In genomic region chr15:91521996-91522395, GRCh38 we compare ENCODE assay signal across 13 cellular contexts.
DNase-seq lines count a peak whose midpoint lies in the region; ATAC-seq and TF ChIP-seq lines count a peak whose summit lies in the region.
"Had no signal": no experiment of that assay in that cellular context is flagged by ENCODE, and none has a peak within 500 bp of the region (broad histone marks: within the 10 kb centered on the region; RNA-seq: fewer than 3 reads in every experiment).

No MANE protein-coding gene starts in this region.

- H3K27me3 ChIP-seq in AG04450 (ENCODE audit: control insufficient read depth, insufficient read depth, low read length) (no peaks in the 10 kb centered on the region), foreskin keratinocyte (no peaks in the 10 kb centered on the region)
- H3K27me3 ChIP-seq: thyroid gland had no signal

- H3K27ac ChIP-seq in AG04450 (ENCODE audit: low read depth, low read length) (peak overlapping the region; percentile 48), foreskin keratinocyte (no peak overlapping the region)
- H3K27ac ChIP-seq: HL-60, thyroid gland had no signal

- CTCF ChIA-PET in AG04450 (lab: Charles Lee): interaction anchor here (0.7 to 5.4 kb wide), 2 partner anchors 219 to 250 kb away, joined by 3 to 35 read pairs; no protein-coding TSS in a partner anchor

- DNase-seq in AG04450 (ENCODE audit: low read depth, low spot score) (peak; percentile 15), EL (peak; percentile 27), foreskin keratinocyte (peak; percentile 52 to 63), HPDE6-E6E7 (ENCODE audit: extremely low spot score) (no peak), left lobe of liver (ENCODE audit: low spot score) (no peak), GM19240 (ENCODE audit: insufficient read length, low spot score) (no peak)
- DNase-seq in activated CD4-positive, alpha-beta T cell treated with anti-CD3 and anti-CD28 coated beads for 48 hours: no peak
- DNase-seq: activated CD8-positive, alpha-beta memory T cell treated with anti-CD3 and anti-CD28 coated beads for 24 hours; Karpas-422; Right ventricle myocardium superior; thyroid gland had no signal

- POLR2A ChIA-PET in AG04450 (lab: Yijun Ruan, JAX): no interaction called here

- H3K4me3 ChIP-seq in AG04450 (ENCODE audit: low read depth, low read length): no peak overlapping the region
- H3K4me3 ChIP-seq: thyroid gland had no signal

- no peaks in the 10 kb centered on the region for H3K9me3 ChIP-seq in AG04450 (ENCODE audit: control insufficient read depth, insufficient read depth, low read length)
- H3K9me3 ChIP-seq: thyroid gland had no signal

- peak; percentile 74 for ATAC-seq in SK-N-SH treated with all-trans-retinoic acid at 6 μM for 48 hours
- ATAC-seq in foreskin keratinocyte: peak; percentile 65
- no peak for ATAC-seq in left lobe of liver

- no peaks in the 10 kb centered on the region for H3K4me1 ChIP-seq in foreskin keratinocyte
- H3K4me1 ChIP-seq: thyroid gland had no signal

- TF ChIP-seq CTCF in AG04450 (IDR thresholded peaks at IDR 0.05; ENCODE audit: low read depth, low read length) (no peak), foreskin keratinocyte (conservative IDR thresholded peaks at IDR 0.05) (no peak)

TF ChIP-seq in SK-N-SH treated with all-trans-retinoic acid at 6 μM for 48 hours, 23 proteins besides CTCF, POLR2A, EP300 and RAD21:
- TF ChIP-seq OSR1 (CRISPR knock-in tag; IDR thresholded peaks at IDR 0.05) (no peak), CREB5 (CRISPR knock-in tag; IDR thresholded peaks at IDR 0.05; ENCODE audit: low read depth) (no peak), TCF4 (CRISPR knock-in tag; IDR thresholded peaks at IDR 0.05; ENCODE audit: borderline replicate concordance) (no peak), POU6F1 (CRISPR knock-in tag; IDR thresholded peaks at IDR 0.05; ENCODE audit: borderline replicate concordance, low read depth) (no peak), ISL1 (CRISPR knock-in tag; IDR thresholded peaks at IDR 0.05) (no peak), SNAI2 (CRISPR knock-in tag; IDR thresholded peaks at IDR 0.05) (no peak), ZFP3 (CRISPR knock-in tag; IDR thresholded peaks at IDR 0.05) (no peak), PATZ1 (CRISPR knock-in tag; IDR thresholded peaks at IDR 0.05; ENCODE audit: borderline replicate concordance) (no peak), CSRNP3 (CRISPR knock-in tag; IDR thresholded peaks at IDR 0.05) (no peak)

Comparison
In these comparisons a context has a peak if more than half of its experiments do, and no peak if none do; other contexts are left out.
1. DNase-seq: peak in AG04450 (single experiment), EL (single experiment) and foreskin keratinocyte (2 of 2); none in HPDE6-E6E7 (single experiment), left lobe of liver (single experiment), GM19240 (single experiment) and activated CD4-positive, alpha-beta T cell treated with anti-CD3 and anti-CD28 coated beads for 48 hours (single experiment).